1 cellular context compared by ENCODE assay signal in genomic region chr7:100157069-100157333, GRCh38.
TF ChIP-seq lines count a peak whose summit lies in the region.

No MANE protein-coding gene starts in this region.

TF ChIP-seq in GM23338, 12 proteins besides CTCF, POLR2A, EP300 and RAD21 (continued from another document):
- TF ChIP-seq ETS1 (IDR thresholded peaks at IDR 0.05) (no peak), REST (IDR thresholded peaks at IDR 0.05; ENCODE audit: unreplicated experiment) (no peak), NANOG (IDR thresholded peaks at IDR 0.05; ENCODE audit: borderline replicate concordance) (no peak), ZNF114 (CRISPR knock-in tag; IDR thresholded peaks at IDR 0.05) (no peak), JUNB (IDR thresholded peaks at IDR 0.05; ENCODE audit: unreplicated experiment) (no peak), POLR2AphosphoS5 (IDR thresholded peaks at IDR 0.05; ENCODE audit: low read depth) (no peak), EZH2 (IDR thresholded peaks at IDR 0.05; ENCODE audit: low read depth, unreplicated experiment) (no peak), CREB1 (CRISPR knock-in tag; IDR thresholded peaks at IDR 0.05; ENCODE audit: low read depth) (no peak)
TF ChIP-seq in GM23338: peak in this region for 0.
